In the genomic region with DNA sequence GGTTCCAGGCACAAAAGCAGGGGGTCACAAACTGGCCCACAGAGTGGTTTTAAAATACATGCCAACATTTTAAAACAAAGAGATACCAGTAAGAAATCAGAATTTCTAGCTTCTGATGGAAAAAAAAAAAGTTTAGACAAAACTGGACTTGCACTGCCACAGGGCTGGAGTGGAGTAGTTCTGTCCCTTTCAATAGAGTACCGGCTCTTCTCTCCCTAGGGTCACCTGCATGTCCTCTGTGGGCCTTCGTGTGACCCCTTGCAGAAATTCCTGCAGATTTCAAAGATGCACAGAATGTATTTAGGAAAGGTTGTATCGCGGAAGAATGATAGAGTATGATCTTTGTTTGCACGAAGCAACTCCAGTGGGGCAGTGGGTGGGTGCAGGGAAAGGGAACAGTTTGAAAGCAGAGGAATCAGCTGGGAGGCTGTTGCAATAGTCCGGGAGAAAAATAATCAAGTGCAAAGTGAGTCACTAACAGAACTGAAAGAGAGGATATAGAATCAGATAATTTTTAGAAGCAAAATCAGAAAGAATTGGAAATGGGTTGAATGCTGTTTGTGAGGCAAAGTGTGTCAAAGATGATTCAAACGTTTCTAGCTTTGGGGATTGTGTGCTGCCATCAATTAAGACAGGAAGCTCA, we compare ENCODE assay signal across 17 cellular contexts.
A peak's percentile ranks its signal among the peaks of the same experiment; 100 is the strongest.
DNase-seq lines count a peak whose midpoint lies in the region; ATAC-seq and TF ChIP-seq lines count a peak whose summit lies in the region.
"Had no signal": no experiment of that assay in that cellular context is flagged by ENCODE, and none has a peak within 500 bp of the region (broad histone marks: within the 10 kb centered on the region; RNA-seq: fewer than 3 reads in every experiment).

No MANE protein-coding gene starts in this region.

- ATAC-seq in activated naive CD8-positive, alpha-beta T cell treated with anti-CD3 and anti-CD28 coated beads, Interleukin-2, amount 50 U/mL, for 24 hours = no peak
- ATAC-seq in GM21529 (IDR thresholded peaks at IDR 0.05; ENCODE audit: unreplicated experiment) (no peak), HG03520 (IDR thresholded peaks at IDR 0.05; ENCODE audit: unreplicated experiment) (no peak)
- ATAC-seq: activated CD4-positive, CD25-positive, alpha-beta regulatory T cell treated with anti-CD3 and anti-CD28 coated beads, Interleukin-2, amount 50 U/mL, for 24 hours; natural killer cell treated with Interleukin-12 subunit alpha and Interleukin-12 subunit beta and Interleukin-15 and Interleukin-18, amount 100 ng/mL, for 72 hours had no signal

- H3K27ac ChIP-seq in stomach = no peak overlapping the region
- H3K27ac ChIP-seq: esophagus muscularis mucosa, spleen, upper lobe of left lung had no signal

- DNase-seq in activated naive CD8-positive, alpha-beta T cell treated with anti-CD3 and anti-CD28 coated beads, Interleukin-2, amount 50 U/mL, for 24 hours = no peak
- DNase-seq in SK-MEL-5 (ENCODE audit: low read depth, low spot score) (peak; percentile 42), fibroblast of the aortic adventitia (ENCODE audit: low read depth) (peak; percentile 55), RPMI8226 (no peak), stomach (no peak)
- DNase-seq: BE2C, NCI-H1048, NCI-H510A, SHP77 treated with DMSO at 0.1 percent for 48 hours, spleen had no signal

- H3K36me3 ChIP-seq in stomach = no peaks in the 10 kb centered on the region
- H3K36me3 ChIP-seq: BE2C, esophagus muscularis mucosa, spleen, upper lobe of left lung had no signal

- intact Hi-C loops in stomach (cut with DNase I; ENCODE audit: low total_unique reads) = no loop called here

- no peak overlapping the region for H3K4me3 ChIP-seq in fibroblast of the aortic adventitia (ENCODE audit: low read depth, low read length)
- H3K4me3 ChIP-seq in stomach = no peak overlapping the region
- H3K4me3 ChIP-seq: esophagus muscularis mucosa, spleen, upper lobe of left lung had no signal

- no peaks in the 10 kb centered on the region for H3K27me3 Mint-ChIP-seq in activated naive CD8-positive, alpha-beta T cell
- no peaks in the 10 kb centered on the region for H3K27me3 Mint-ChIP-seq in activated naive CD8-positive, alpha-beta T cell treated with anti-CD3 and anti-CD28 coated beads, Interleukin-2, amount 50 U/mL, for 24 hours
- H3K27me3 Mint-ChIP-seq: natural killer cell treated with Interleukin-12 subunit alpha and Interleukin-12 subunit beta and Interleukin-15 and Interleukin-18, amount 100 ng/mL, for 72 hours had no signal

- H3K4me3 Mint-ChIP-seq in activated naive CD8-positive, alpha-beta T cell = no peak overlapping the region
- no peak overlapping the region for H3K4me3 Mint-ChIP-seq in activated naive CD8-positive, alpha-beta T cell treated with anti-CD3 and anti-CD28 coated beads, Interleukin-2, amount 50 U/mL, for 24 hours
- H3K4me3 Mint-ChIP-seq: natural killer cell treated with Interleukin-12 subunit alpha and Interleukin-12 subunit beta and Interleukin-15 and Interleukin-18, amount 100 ng/mL, for 72 hours had no signal

- TF ChIP-seq EP300 in stomach (IDR thresholded peaks at IDR 0.05) = no peak

- no peaks in the 10 kb centered on the region for H3K9me3 ChIP-seq in stomach
- H3K9me3 ChIP-seq: BE2C, esophagus muscularis mucosa, spleen, upper lobe of left lung had no signal

- WGBS in stomach, 5 donors = 45 to 50% (median 47%) methylated on average over 7 of the region's 7 CpGs

- no peaks in the 10 kb centered on the region for H3K27me3 ChIP-seq in stomach
- H3K27me3 ChIP-seq: BE2C, esophagus muscularis mucosa, spleen, upper lobe of left lung had no signal

- no peaks in the 10 kb centered on the region for H3K4me1 ChIP-seq in stomach
- H3K4me1 ChIP-seq: BE2C, esophagus muscularis mucosa, upper lobe of left lung had no signal

- H3K9me3 Mint-ChIP-seq in activated naive CD8-positive, alpha-beta T cell (ENCODE audit: low read depth) = no peaks in the 10 kb centered on the region
- H3K9me3 Mint-ChIP-seq in activated naive CD8-positive, alpha-beta T cell treated with anti-CD3 and anti-CD28 coated beads, Interleukin-2, amount 50 U/mL, for 24 hours = peaks cover 4% of the 10 kb centered on the region
- H3K9me3 Mint-ChIP-seq: natural killer cell treated with Interleukin-12 subunit alpha and Interleukin-12 subunit beta and Interleukin-15 and Interleukin-18, amount 100 ng/mL, for 72 hours had no signal

- peak overlapping the region; percentile 7 for H3K27ac Mint-ChIP-seq in activated naive CD8-positive, alpha-beta T cell
- no peak overlapping the region for H3K27ac Mint-ChIP-seq in activated naive CD8-positive, alpha-beta T cell treated with anti-CD3 and anti-CD28 coated beads, Interleukin-2, amount 50 U/mL, for 24 hours
- H3K27ac Mint-ChIP-seq: natural killer cell treated with Interleukin-12 subunit alpha and Interleukin-12 subunit beta and Interleukin-15 and Interleukin-18, amount 100 ng/mL, for 72 hours had no signal

- peaks cover 3% of the 10 kb centered on the region for H3K36me3 Mint-ChIP-seq in activated naive CD8-positive, alpha-beta T cell
- no peaks in the 10 kb centered on the region for H3K36me3 Mint-ChIP-seq in activated naive CD8-positive, alpha-beta T cell treated with anti-CD3 and anti-CD28 coated beads, Interleukin-2, amount 50 U/mL, for 24 hours (ENCODE audit: low read depth)
- H3K36me3 Mint-ChIP-seq: natural killer cell treated with Interleukin-12 subunit alpha and Interleukin-12 subunit beta and Interleukin-15 and Interleukin-18, amount 100 ng/mL, for 72 hours had no signal

- no peak for TF ChIP-seq POLR2A in stomach (IDR thresholded peaks at IDR 0.05)

- in situ Hi-C loops in SK-MEL-5 (cut with HindIII; ENCODE audit: low pct_unique_long_range_greater_than_20kb, low sequenced_read_pairs) = no loop called here

- no peak for TF ChIP-seq CTCF in fibroblast of the aortic adventitia (IDR thresholded peaks at IDR 0.05; ENCODE audit: insufficient read depth, low read length)
- TF ChIP-seq CTCF in stomach (IDR thresholded peaks at IDR 0.05) = no peak

- peaks cover 62% of the 10 kb centered on the region for H3K4me1 Mint-ChIP-seq in activated naive CD8-positive, alpha-beta T cell (ENCODE audit: low read depth)
- H3K4me1 Mint-ChIP-seq in activated naive CD8-positive, alpha-beta T cell treated with anti-CD3 and anti-CD28 coated beads, Interleukin-2, amount 50 U/mL, for 24 hours = peaks cover 43% of the 10 kb centered on the region

Comparison
In these comparisons a context has a peak if more than half of its experiments do, and no peak if none do; other contexts are left out.
1. DNase-seq: peak in SK-MEL-5 (single experiment) and fibroblast of the aortic adventitia (single experiment); none in activated naive CD8-positive, alpha-beta T cell treated with anti-CD3 and anti-CD28 coated beads, Interleukin-2, amount 50 U/mL, for 24 hours (single experiment), RPMI8226 (single experiment) and stomach (single experiment).